30 cellular contexts compared by ENCODE assay signal in the genomic region with DNA sequence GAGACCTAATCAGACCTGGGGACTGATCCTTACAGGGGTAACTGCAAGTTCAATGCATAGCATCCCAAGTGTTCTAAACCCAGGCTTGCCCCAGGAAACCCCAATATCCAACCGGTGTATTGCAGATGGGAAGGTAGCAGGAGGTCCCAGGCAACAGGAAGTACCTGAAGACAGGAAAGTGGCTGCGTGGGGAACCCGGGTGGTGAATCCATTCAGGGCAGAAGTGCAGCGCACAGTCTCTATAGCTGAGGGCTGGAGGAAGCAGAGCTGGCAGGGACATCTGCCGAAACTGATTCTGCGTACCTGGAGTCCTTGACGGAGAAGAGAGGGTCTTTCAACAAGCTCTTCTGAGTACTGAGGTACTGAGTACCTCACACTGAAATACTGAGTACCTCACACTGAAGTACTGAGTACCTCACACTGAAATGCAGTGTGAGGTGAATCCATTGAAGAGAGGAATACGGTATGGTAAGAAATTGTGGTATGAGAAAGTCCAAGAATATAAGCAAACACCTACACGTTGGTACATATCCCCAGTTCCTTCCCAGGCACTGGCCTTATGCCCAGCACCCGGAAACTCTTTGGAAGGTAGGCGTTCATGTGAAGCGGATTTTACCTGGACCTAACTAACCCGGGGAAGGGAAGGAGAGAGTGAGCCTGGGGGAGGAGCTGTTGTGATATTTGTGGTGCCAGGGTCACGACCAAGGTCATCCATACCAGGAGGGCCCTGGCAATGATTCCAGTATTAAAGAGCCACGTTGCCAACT. TPM values are rescaled to one million over a fixed set of nuclear protein-coding genes. Genes with fewer than 3 reads are reported as not detected.
"Had no signal": no experiment of that assay in that cellular context is flagged by ENCODE, and none has a peak within 500 bp of the region (broad histone marks: within the 10 kb centered on the region; RNA-seq: fewer than 3 reads in every experiment).

No MANE protein-coding gene starts in this region.

- H3K4me1 Mint-ChIP-seq: activated B cell treated with CpG ODN at 0.5 μM for 24 hours; activated CD4-positive, alpha-beta T cell treated with anti-CD3 and anti-CD28 coated beads, Interleukin-2, amount 10 ng/mL, durations not matched to agents 24 days and 14 days; activated naive CD4-positive, alpha-beta T cell treated with anti-CD3 and anti-CD28 coated beads, Interleukin-2, amount 50 U/mL, for 24 hours; T-cell had no signal

- DNase-seq: activated B cell treated with CpG ODN at 0.5 μM for 24 hours; activated CD4-positive, alpha-beta T cell treated with anti-CD3 and anti-CD28 coated beads for 1 hour; activated CD4-positive, alpha-beta T cell treated with anti-CD3 and anti-CD28 coated beads, Interleukin-2, amount 10 ng/mL, durations not matched to agents 24 days and 14 days; activated CD4-positive, alpha-beta T cell treated with anti-CD3 and anti-CD28 coated beads, Interleukin-2, amount 50 U/mL, for 48 hours; activated naive CD4-positive, alpha-beta T cell; activated T-cell treated with anti-CD3 and anti-CD28 coated beads for 4 hours; activated T-cell treated with anti-CD3 and anti-CD28 coated beads, Interleukin-2, amount 50 U/mL, for 72 hours; amygdala; Karpas-422; NCI-H1105 treated with DMSO at 0.1 percent for 48 hours; NCI-H1436 treated with DMSO at 0.1 percent for 48 hours; NCI-H187; NCI-H2081; NCI-H510A treated with DMSO at 0.1 percent for 48 hours; NCI-H69; NK-92 treated with Interleukin-12 subunit alpha and Interleukin-12 subunit beta, amount 100 ng/mL, for 24 hours; OCI-M1; RPMI8226; T-cell; T-helper 2 cell; T1000 had no signal

- H3K4me3 ChIP-seq: K562, SK-N-MC had no signal

- H3K9me3 Mint-ChIP-seq: activated B cell treated with CpG ODN at 0.5 μM for 24 hours; activated CD4-positive, alpha-beta T cell treated with anti-CD3 and anti-CD28 coated beads, Interleukin-2, amount 10 ng/mL, durations not matched to agents 24 days and 14 days; activated naive CD4-positive, alpha-beta T cell treated with anti-CD3 and anti-CD28 coated beads, Interleukin-2, amount 50 U/mL, for 24 hours; activated T-cell treated with anti-CD3 and anti-CD28 coated beads, Interleukin-2, amount 50 U/mL, for 72 hours; activated T-helper 2 cell treated with anti-CD3 and anti-CD28 coated beads, Interferon-gamma antibody, Interleukin-2, Interleukin-4, amounts not matched to agents 10 μg/mL and 5 μg/mL and 100 μg/mL, durations not matched to agents 14 hours and 24 hours and 36 hours; brain; T-cell had no signal

- H3K27ac ChIP-seq: SK-N-MC had no signal

- H3K27ac Mint-ChIP-seq: activated B cell treated with CpG ODN at 0.5 μM for 24 hours; activated CD4-positive, alpha-beta T cell treated with anti-CD3 and anti-CD28 coated beads, Interleukin-2, amount 10 ng/mL, durations not matched to agents 24 days and 14 days; activated naive CD4-positive, alpha-beta T cell treated with anti-CD3 and anti-CD28 coated beads, Interleukin-2, amount 50 U/mL, for 24 hours; activated T-cell treated with anti-CD3 and anti-CD28 coated beads, Interleukin-2, amount 50 U/mL, for 72 hours; activated T-helper 2 cell treated with anti-CD3 and anti-CD28 coated beads, Interferon-gamma antibody, Interleukin-2, Interleukin-4, amounts not matched to agents 10 μg/mL and 5 μg/mL and 100 μg/mL, durations not matched to agents 14 hours and 24 hours and 36 hours; brain; T-cell had no signal

- H3K4me3 Mint-ChIP-seq: activated B cell treated with CpG ODN at 0.5 μM for 24 hours; activated CD4-positive, alpha-beta T cell treated with anti-CD3 and anti-CD28 coated beads, Interleukin-2, amount 10 ng/mL, durations not matched to agents 24 days and 14 days; activated naive CD4-positive, alpha-beta T cell treated with anti-CD3 and anti-CD28 coated beads, Interleukin-2, amount 50 U/mL, for 24 hours; activated T-cell treated with anti-CD3 and anti-CD28 coated beads, Interleukin-2, amount 50 U/mL, for 72 hours; brain; T-cell had no signal

- H3K36me3 Mint-ChIP-seq: activated naive CD4-positive, alpha-beta T cell treated with anti-CD3 and anti-CD28 coated beads, Interleukin-2, amount 50 U/mL, for 24 hours; brain; T-cell had no signal

- ATAC-seq: activated T-cell treated with anti-CD3 and anti-CD28 coated beads, Interleukin-2, amount 50 U/mL, for 72 hours; K562; Panc1; Right ventricle myocardium inferior; T-cell had no signal

RNA-seq across cellular contexts. Expression of gene SCN4B, which starts 20.1 kb away (rescaled TPM):
- total RNA-seq: activated B cell treated with CpG ODN at 0.5 μM for 24 hours, K562 had no signal

RNA-seq across cellular contexts. Expression of gene SCN2B, which starts 43.9 kb away (rescaled TPM):
- total RNA-seq: activated B cell treated with CpG ODN at 0.5 μM for 24 hours; activated CD8-positive, alpha-beta memory T cell treated with anti-CD3 and anti-CD28 coated beads for 36 hours; activated T-cell treated with anti-CD3 and anti-CD28 coated beads, Interleukin-2, amount 50 U/mL, for 72 hours; K562 had no signal
- polyA plus RNA-seq: K562 had no signal

RNA-seq across cellular contexts. Expression of gene SMIM35, which starts 45.8 kb away (rescaled TPM):
- total RNA-seq: astrocyte, K562, Right ventricle myocardium inferior had no signal

RNA-seq across cellular contexts. Expression of gene TMPRSS4, which starts 55.7 kb away (rescaled TPM):
- total RNA-seq: activated B cell treated with CpG ODN at 0.5 μM for 24 hours; activated CD4-positive, alpha-beta T cell treated with anti-CD3 and anti-CD28 coated beads, Interleukin-2, amount 10 ng/mL, durations not matched to agents 24 days and 14 days; activated CD8-positive, alpha-beta memory T cell treated with anti-CD3 and anti-CD28 coated beads for 36 hours; activated T-helper 2 cell treated with anti-CD3 and anti-CD28 coated beads, Interferon-gamma antibody, Interleukin-2, Interleukin-4, amounts not matched to agents 10 μg/mL and 5 μg/mL and 100 μg/mL, durations not matched to agents 14 hours and 24 hours and 36 hours; astrocyte; Right ventricle myocardium inferior had no signal
